In genomic region chr10:61096056-61096455, GRCh38 we compare ENCODE assay signal across 22 cellular contexts.
"Had no signal": no experiment of that assay in that cellular context is flagged by ENCODE, and none has a peak within 500 bp of the region (broad histone marks: within the 10 kb centered on the region; RNA-seq: fewer than 3 reads in every experiment).

No MANE protein-coding gene starts in this region.

- DNase-seq: cerebellar nuclear complex; colonic mucosa; dermis blood vessel endothelial cell; effector CD4-positive, alpha-beta T cell; gastrocnemius medialis; glutamatergic neuron; left colon; left ventricle myocardium superior; mesendoderm; naive thymus-derived CD4-positive, alpha-beta T cell; nephron progenitor cell; psoas muscle; spleen; stimulated activated CD4-positive, alpha-beta T cell treated with anti-CD3 and anti-CD28 coated beads, Interleukin-2, amount 100 ng/mL, for 24 hours; stimulated activated CD4-positive, alpha-beta T cell treated with anti-CD3 and anti-CD28 coated beads, Interleukin-4, amount 100 ng/mL, for 4 hours; stimulated activated naive B cell treated with anti-CD40 and anti-IgM and Interleukin-4, amounts not matched to agents 10 μg/mL and 1 μg/mL and 100 μg/mL, for 72 hours; stimulated activated naive CD8-positive, alpha-beta T cell treated with anti-CD3 and anti-CD28 coated beads, Interleukin-15, amount 100 ng/mL, for 72 hours; thyroid gland; upper lobe of right lung had no signal

- H3K27ac ChIP-seq: colonic mucosa, gastrocnemius medialis, parathyroid adenoma, psoas muscle, spleen, thyroid gland, upper lobe of right lung, vagina had no signal

- H3K4me3 ChIP-seq: colonic mucosa, gastrocnemius medialis, lung, psoas muscle, spleen, thyroid gland, upper lobe of right lung, vagina had no signal

- H3K27me3 ChIP-seq: colonic mucosa, gastrocnemius medialis, spleen, thyroid gland, upper lobe of right lung, vagina had no signal
